ENCODE assay signal across 9 cellular contexts in the genomic region with DNA sequence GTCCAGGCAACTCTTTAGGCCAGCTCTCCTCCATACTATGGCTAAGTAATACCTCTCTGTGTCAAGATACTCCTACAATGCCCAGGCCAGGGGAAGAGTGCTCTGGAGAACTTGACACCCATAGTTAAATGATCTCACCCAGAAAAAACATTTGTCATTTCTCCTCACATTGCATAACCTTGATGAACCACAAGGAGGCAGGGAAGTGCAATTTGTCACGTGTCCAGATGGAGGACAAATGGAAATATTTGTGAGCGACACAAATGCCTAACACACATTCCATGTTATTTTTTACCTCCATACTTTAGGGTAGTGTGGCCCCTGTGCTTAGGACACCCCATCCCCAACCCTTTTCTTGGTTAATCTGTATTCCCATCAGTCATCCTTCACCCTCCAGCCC.
DNase-seq lines count a peak whose midpoint lies in the region; ATAC-seq, FAIRE-seq and TF ChIP-seq lines count a peak whose summit lies in the region.
"Had no signal": no experiment of that assay in that cellular context is flagged by ENCODE, and none has a peak within 500 bp of the region (broad histone marks: within the 10 kb centered on the region; RNA-seq: fewer than 3 reads in every experiment).

No MANE protein-coding gene starts in this region.

- no peak overlapping the region for H3K4me3 Mint-ChIP-seq in activated naive CD4-positive, alpha-beta T cell treated with anti-CD3 and anti-CD28 coated beads, Interleukin-2, amount 10 ng/mL, durations not matched to agents 7 days and 5 days

- intact Hi-C loops in K562 (cut with micrococcal nuclease) = loop anchor here (2.0 kb wide), 1 partner anchor 83 kb away; no protein-coding TSS in a partner anchor

- H3K9me1 ChIP-seq in K562 (ENCODE audit: control insufficient read depth, insufficient read depth, low read length) = no peaks in the 10 kb centered on the region

- no peaks in the 10 kb centered on the region for H3K9me3 Mint-ChIP-seq in activated naive CD4-positive, alpha-beta T cell treated with anti-CD3 and anti-CD28 coated beads, Interleukin-2, amount 10 ng/mL, durations not matched to agents 7 days and 5 days

- no peaks in the 10 kb centered on the region for H3K27me3 Mint-ChIP-seq in activated naive CD4-positive, alpha-beta T cell treated with anti-CD3 and anti-CD28 coated beads, Interleukin-2, amount 10 ng/mL, durations not matched to agents 7 days and 5 days

- no peak for TF ChIP-seq EP300 in K562 (IDR thresholded peaks at IDR 0.05; ENCODE audit: low read length)

- no TSS peak for BruUV-seq in K562 (replicated peaks; lab: Mats Ljungman, UMichigan)

- WGBS in K562 (ENCODE audit: insufficient coverage, low coverage, missing lambda C conversion rate) = 0% methylated on average over 2 of the region's 2 CpGs

- TF ChIP-seq RAD21 in K562 (CRISPR knock-in tag; conservative IDR thresholded peaks at IDR 0.05 in 1 of 2, IDR thresholded peaks at IDR 0.05 in 1 of 2) = peak in 1 of 2 experiments; percentile 45; a peak in 1 of 4 replicates

- TF ChIP-seq CTCF in GM06990 (IDR thresholded peaks at IDR 0.05; ENCODE audit: insufficient read depth, low read length, poor library complexity, severe bottlenecking) = peak; percentile 40
- peak; percentile 46 to 63 (median 57); a peak in 4 of 6 replicates for TF ChIP-seq CTCF in K562 (IDR thresholded peaks at IDR 0.05 in 2 of 3, conservative IDR thresholded peaks at IDR 0.05 in 1 of 3; ENCODE audit: insufficient read depth in 2 of 3, low read depth in 1 of 3, low read length in 3 of 3)

- no peaks in the 10 kb centered on the region for H3K9me3 ChIP-seq in K562 (replicated peaks; ENCODE audit: control insufficient read depth, insufficient read depth, low read depth, low read length)
- H3K9me3 ChIP-seq: esophagus squamous epithelium had no signal

- no peaks in the 10 kb centered on the region for H4K20me1 ChIP-seq in K562 (replicated peaks; ENCODE audit: control insufficient read depth, insufficient read depth, low read length)

- H3K27ac ChIP-seq in K562 (ENCODE audit: extremely low read depth, low read depth, low read length) (no peak overlapping the region), caudate nucleus (ENCODE audit: low read depth, low read length) (no peak overlapping the region)
- H3K27ac ChIP-seq: esophagus squamous epithelium had no signal

- TF ChIP-seq POLR2A in K562 (conservative IDR thresholded peaks at IDR 0.05) = no peak

- no peak overlapping the region for H3K27ac Mint-ChIP-seq in activated naive CD4-positive, alpha-beta T cell treated with anti-CD3 and anti-CD28 coated beads, Interleukin-2, amount 10 ng/mL, durations not matched to agents 7 days and 5 days

- H3K27me3 ChIP-seq in GM06990 (replicated peaks; ENCODE audit: control insufficient read depth, insufficient read depth, low read length) (peaks cover 1% of the 10 kb centered on the region), K562 (ENCODE audit: control insufficient read depth in 2 of 2, insufficient read depth in 2 of 2, low read length in 2 of 2) (no peaks in the 10 kb centered on the region; a peak in 1 of 5 replicates)
- H3K27me3 ChIP-seq: esophagus squamous epithelium had no signal

- H3K4me3 ChIP-seq in GM06990 (replicated peaks; ENCODE audit: low read depth, low read length) (no peak overlapping the region), K562 (no peak overlapping the region)
- H3K4me3 ChIP-seq: esophagus squamous epithelium had no signal

- no peaks in the 10 kb centered on the region for H3K36me3 Mint-ChIP-seq in activated naive CD4-positive, alpha-beta T cell treated with anti-CD3 and anti-CD28 coated beads, Interleukin-2, amount 10 ng/mL, durations not matched to agents 7 days and 5 days

- CTCF ChIA-PET in K562 (lab: Yijun Ruan, JAX; ENCODE audit: low intra/inter-chr PET ratio) = interaction anchor here (0.5 to 1.2 kb wide), 2 partner anchors 86 to 92 kb away, joined by 3 read pairs; a partner anchor contains a TSS
- CTCF ChIA-PET in activated naive CD4-positive, alpha-beta T cell treated with anti-CD3 and anti-CD28 coated beads, Interleukin-2, amount 10 ng/mL, durations not matched to agents 7 days and 5 days (lab: Charles Lee) = interaction anchor here (1.9 to 2.0 kb wide), 2 partner anchors 8 to 86 kb away, joined by 7 to 8 read pairs; no protein-coding TSS in a partner anchor

- POLR2A ChIA-PET in K562 (lab: Yijun Ruan, JAX) = no interaction called here

- FAIRE-seq in K562 (lab: Jason Lieb, UNC) = peak; percentile 59

- peak overlapping the region; percentile 55; the same call in 1 of the 2 replicates for H2AFZ ChIP-seq in K562 (ENCODE audit: low read depth, low read length)

- DNase-seq in GM06990 (ENCODE audit: extremely low read depth, insufficient read length) = no peak
- peak; percentile 42 for DNase-seq in LHCN-M2 (ENCODE audit: low read depth)
- DNase-seq in K562 (ENCODE audit: extremely low read depth in 1 of 4, low spot score in 3 of 4) = peak; percentile 6 to 24 (median 12)
- DNase-seq in lung microvascular endothelial cell (ENCODE audit: low read depth in 2 of 2) = peak; percentile 14 to 20
- DNase-seq in NCI-H2227 treated with DMSO at 0.1 percent for 48 hours (lab: John Stamatoyannopoulos, UW) = no peak
- DNase-seq in caudate nucleus (lab: John Stamatoyannopoulos, UW) = no peak
- DNase-seq in activated naive CD4-positive, alpha-beta T cell treated with anti-CD3 and anti-CD28 coated beads, Interleukin-2, amount 10 ng/mL, durations not matched to agents 7 days and 5 days = no peak
- DNase-seq: esophagus squamous epithelium had no signal

- H3K4me1 ChIP-seq in K562 (replicated peaks in 1 of 2; ENCODE audit: control insufficient read depth in 2 of 2, insufficient read depth in 2 of 2, low read length in 2 of 2) = no peaks in the 10 kb centered on the region
- H3K4me1 ChIP-seq: esophagus squamous epithelium had no signal

- H3K36me3 ChIP-seq in GM06990 (ENCODE audit: control insufficient read depth, insufficient read depth, low read length) (no peaks in the 10 kb centered on the region), K562 (ENCODE audit: control insufficient read depth, insufficient read depth, low read length) (no peaks in the 10 kb centered on the region)
- H3K36me3 ChIP-seq: esophagus squamous epithelium had no signal

- peak overlapping the region; percentile 50 for H3K4me2 ChIP-seq in K562 (ENCODE audit: insufficient read depth, low read length)

- ATAC-seq in K562 (peak; percentile 76), HG02870 (IDR thresholded peaks at IDR 0.05; ENCODE audit: unreplicated experiment) (no peak)

- H3K79me2 ChIP-seq in K562 (ENCODE audit: control insufficient read depth, insufficient read depth, low read length) = no peaks in the 10 kb centered on the region

- in situ Hi-C loops in K562 (cut with MboI) = no loop called here

- H3K4me1 Mint-ChIP-seq in activated naive CD4-positive, alpha-beta T cell treated with anti-CD3 and anti-CD28 coated beads, Interleukin-2, amount 10 ng/mL, durations not matched to agents 7 days and 5 days = no peaks in the 10 kb centered on the region

- H3K9ac ChIP-seq in K562 (ENCODE audit: insufficient read depth in 1 of 2, low read depth in 2 of 2, low read length in 2 of 2) = no peak overlapping the region

TF ChIP-seq in K562, 482 proteins besides CTCF, POLR2A, EP300 and RAD21 (continues in another document):
- TF ChIP-seq, protein P1, sequence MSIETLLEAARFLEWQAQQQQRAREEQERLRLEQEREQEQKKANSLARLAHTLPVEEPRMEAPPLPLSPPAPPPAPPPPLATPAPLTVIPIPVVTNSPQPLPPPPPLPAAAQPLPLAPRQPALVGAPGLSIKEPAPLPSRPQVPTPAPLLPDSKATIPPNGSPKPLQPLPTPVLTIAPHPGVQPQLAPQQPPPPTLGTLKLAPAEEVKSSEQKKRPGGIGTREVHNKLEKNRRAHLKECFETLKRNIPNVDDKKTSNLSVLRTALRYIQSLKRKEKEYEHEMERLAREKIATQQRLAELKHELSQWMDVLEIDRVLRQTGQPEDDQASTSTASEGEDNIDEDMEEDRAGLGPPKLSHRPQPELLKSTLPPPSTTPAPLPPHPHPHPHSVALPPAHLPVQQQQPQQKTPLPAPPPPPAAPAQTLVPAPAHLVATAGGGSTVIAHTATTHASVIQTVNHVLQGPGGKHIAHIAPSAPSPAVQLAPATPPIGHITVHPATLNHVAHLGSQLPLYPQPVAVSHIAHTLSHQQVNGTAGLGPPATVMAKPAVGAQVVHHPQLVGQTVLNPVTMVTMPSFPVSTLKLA (conservative IDR thresholded peaks at IDR 0.05) = 0 out of 4 replicates have a peak, but pooled peaks of 1 of the 2 experiments have one; percentile 37
- TF ChIP-seq CBX3 (IDR thresholded peaks at IDR 0.05; ENCODE audit: borderline replicate concordance in 1 of 2, low read length in 2 of 2) (no peak), EWSR1 (IDR thresholded peaks at IDR 0.05; ENCODE audit: borderline replicate concordance, low read depth, partially characterized antibody) (no peak), PTBP1 (IDR thresholded peaks at IDR 0.05; ENCODE audit: low read depth, low read length) (no peak), ZFX (CRISPR knock-in tag; IDR thresholded peaks at IDR 0.05) (no peak), ZBTB17 (CRISPR knock-in tag; IDR thresholded peaks at IDR 0.05) (no peak), ETV5 (CRISPR knock-in tag; IDR thresholded peaks at IDR 0.05; ENCODE audit: low read depth) (no peak), SMARCA4 (IDR thresholded peaks at IDR 0.05) (peak; percentile 71), XRCC5 (IDR thresholded peaks at IDR 0.05; ENCODE audit: low read depth, low read length) (no peak), NFE2L1 (tag; IDR thresholded peaks at IDR 0.05; ENCODE audit: borderline replicate concordance, low read depth) (no peak), ZNF695 (CRISPR knock-in tag; IDR thresholded peaks at IDR 0.05) (no peak), CEBPB (tag; IDR thresholded peaks at IDR 0.05) (0 out of 2 replicates have a peak, but pooled peaks have one; percentile 19)
- TF ChIP-seq, protein P2, sequence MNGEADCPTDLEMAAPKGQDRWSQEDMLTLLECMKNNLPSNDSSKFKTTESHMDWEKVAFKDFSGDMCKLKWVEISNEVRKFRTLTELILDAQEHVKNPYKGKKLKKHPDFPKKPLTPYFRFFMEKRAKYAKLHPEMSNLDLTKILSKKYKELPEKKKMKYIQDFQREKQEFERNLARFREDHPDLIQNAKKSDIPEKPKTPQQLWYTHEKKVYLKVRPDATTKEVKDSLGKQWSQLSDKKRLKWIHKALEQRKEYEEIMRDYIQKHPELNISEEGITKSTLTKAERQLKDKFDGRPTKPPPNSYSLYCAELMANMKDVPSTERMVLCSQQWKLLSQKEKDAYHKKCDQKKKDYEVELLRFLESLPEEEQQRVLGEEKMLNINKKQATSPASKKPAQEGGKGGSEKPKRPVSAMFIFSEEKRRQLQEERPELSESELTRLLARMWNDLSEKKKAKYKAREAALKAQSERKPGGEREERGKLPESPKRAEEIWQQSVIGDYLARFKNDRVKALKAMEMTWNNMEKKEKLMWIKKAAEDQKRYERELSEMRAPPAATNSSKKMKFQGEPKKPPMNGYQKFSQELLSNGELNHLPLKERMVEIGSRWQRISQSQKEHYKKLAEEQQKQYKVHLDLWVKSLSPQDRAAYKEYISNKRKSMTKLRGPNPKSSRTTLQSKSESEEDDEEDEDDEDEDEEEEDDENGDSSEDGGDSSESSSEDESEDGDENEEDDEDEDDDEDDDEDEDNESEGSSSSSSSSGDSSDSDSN (IDR thresholded peaks at IDR 0.05; ENCODE audit: borderline replicate concordance in 1 of 2, low read depth in 2 of 2, low read length in 2 of 2) = no peak

Comparison
In these comparisons a context has a peak if more than half of its experiments do, and no peak if none do; other contexts are left out.
1. DNase-seq: peak in LHCN-M2 (single experiment), K562 (4 of 4) and lung microvascular endothelial cell (2 of 2); none in GM06990 (single experiment), NCI-H2227 treated with DMSO at 0.1 percent for 48 hours (single experiment), caudate nucleus (0 of 61) and activated naive CD4-positive, alpha-beta T cell treated with anti-CD3 and anti-CD28 coated beads, Interleukin-2, amount 10 ng/mL, durations not matched to agents 7 days and 5 days (single experiment).